ENCODE assay signal across 18 cellular contexts in genomic region chr5:175484322-175484721, GRCh38. TPM values are rescaled to one million over a fixed set of nuclear protein-coding genes. Genes with fewer than 3 reads are reported as not detected.
"Had no signal": no experiment of that assay in that cellular context is flagged by ENCODE, and none has a peak within 500 bp of the region (broad histone marks: within the 10 kb centered on the region; RNA-seq: fewer than 3 reads in every experiment).

No MANE protein-coding gene starts in this region.

- ATAC-seq: activated CD4-positive, CD25-positive, alpha-beta regulatory T cell treated with anti-CD3 and anti-CD28 coated beads, Interleukin-2, amount 50 U/mL, for 24 hours; activated CD8-positive, alpha-beta memory T cell treated with anti-CD3 and anti-CD28 coated beads, Interleukin-2, amount 10 ng/mL, durations not matched to agents 7 days and 5 days; body of pancreas; gastrocnemius medialis; left cardiac atrium; sciatic nerve; SK-N-SH treated with all-trans-retinoic acid at 6 μM for 48 hours had no signal

- DNase-seq: activated CD4-positive, alpha-beta T cell treated with anti-CD3 and anti-CD28 coated beads, Interleukin-2, amount 50 U/mL, for 4 hours; activated CD8-positive, alpha-beta memory T cell treated with anti-CD3 and anti-CD28 coated beads, Interleukin-2, amount 10 ng/mL, durations not matched to agents 7 days and 5 days; activated gamma-delta T cell treated with Interleukin-2 at 50 U/mL for 16 hours; activated T-cell treated with anti-CD3 and anti-CD28 coated beads, Interleukin-2, amount 50 U/mL, for 1 hour; amygdala; body of pancreas; erythroblast; gastrocnemius medialis; heart left ventricle; left cardiac atrium had no signal

- H3K36me3 ChIP-seq: gastrocnemius medialis had no signal

- H3K27ac ChIP-seq: body of pancreas, gastrocnemius medialis, heart left ventricle had no signal

- H3K9me3 ChIP-seq: body of pancreas, gastrocnemius medialis, heart left ventricle had no signal

- H3K9me3 Mint-ChIP-seq: mesothelial cell of epicardium, neural crest cell had no signal

- H3K4me3 ChIP-seq: body of pancreas, gastrocnemius medialis, heart left ventricle, lung had no signal

- H3K27me3 ChIP-seq: body of pancreas, gastrocnemius medialis, heart left ventricle had no signal

- H3K27me3 Mint-ChIP-seq: activated CD8-positive, alpha-beta memory T cell treated with anti-CD3 and anti-CD28 coated beads, Interleukin-2, amount 10 ng/mL, durations not matched to agents 7 days and 5 days had no signal

- H3K27ac Mint-ChIP-seq: activated CD8-positive, alpha-beta memory T cell treated with anti-CD3 and anti-CD28 coated beads, Interleukin-2, amount 10 ng/mL, durations not matched to agents 7 days and 5 days had no signal

- H3K4me3 Mint-ChIP-seq: activated CD8-positive, alpha-beta memory T cell treated with anti-CD3 and anti-CD28 coated beads, Interleukin-2, amount 10 ng/mL, durations not matched to agents 7 days and 5 days; mesothelial cell of epicardium had no signal

RNA-seq across cellular contexts. Expression of gene DRD1, which starts 40.3 kb away (rescaled TPM):
- total RNA-seq: activated CD8-positive, alpha-beta memory T cell treated with anti-CD3 and anti-CD28 coated beads, Interleukin-2, amount 10 ng/mL, durations not matched to agents 7 days and 5 days; body of pancreas; gastrocnemius medialis; neural crest cell; osteocyte; pulmonary artery endothelial cell had no signal
- polyA plus RNA-seq: heart left ventricle had no signal
